ENCODE assay signal across 9 cellular contexts in the genomic region with DNA sequence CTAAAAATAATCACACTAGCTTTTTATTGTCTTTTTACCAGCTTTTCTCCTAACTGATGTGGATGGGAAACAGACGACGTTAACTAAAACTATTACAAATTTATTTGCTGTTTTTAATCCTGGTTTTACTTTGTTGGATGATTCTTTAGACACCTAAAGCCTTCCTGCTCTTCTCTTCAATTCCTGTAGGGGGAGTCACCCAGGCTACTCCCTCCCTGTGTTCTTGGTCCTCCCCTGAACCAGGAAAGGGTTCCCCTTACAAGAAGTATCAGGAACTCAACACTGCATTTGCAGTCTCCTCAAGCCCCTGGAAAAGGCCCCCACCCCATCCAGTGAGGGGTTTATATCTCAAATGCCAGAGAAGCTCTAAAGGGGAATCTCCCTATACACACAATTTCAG.
DNase-seq lines count a peak whose midpoint lies in the region; ATAC-seq and TF ChIP-seq lines count a peak whose summit lies in the region.
"Had no signal": no experiment of that assay in that cellular context is flagged by ENCODE, and none has a peak within 500 bp of the region (broad histone marks: within the 10 kb centered on the region; RNA-seq: fewer than 3 reads in every experiment).

No MANE protein-coding gene starts in this region.

- no peak overlapping the region for H3K27ac Mint-ChIP-seq in endothelial cell (ENCODE audit: unreplicated experiment)

- ATAC-seq in GM21367 (IDR thresholded peaks at IDR 0.05; ENCODE audit: unreplicated experiment), result no peak

- no peaks in the 10 kb centered on the region for H3K27me3 Mint-ChIP-seq in endothelial cell (ENCODE audit: unreplicated experiment)

- peak; percentile 6 to 16 for DNase-seq in NCI-H526 (lab: John Stamatoyannopoulos, UW)
- no peak for DNase-seq in NCI-H526 treated with DMSO at 0.1 percent for 48 hours (lab: John Stamatoyannopoulos, UW)
- peak; percentile 38 for DNase-seq in NAMALWA (ENCODE audit: low spot score)
- DNase-seq in endothelial cell (ENCODE audit: low spot score), result no peak
- DNase-seq in renal cortical epithelial cell (ENCODE audit: low read depth), result peak; percentile 1
- no peak for DNase-seq in DMS153 (lab: John Stamatoyannopoulos, UW)
- no peak for DNase-seq in stimulated activated CD4-positive, alpha-beta T cell treated with anti-CD3 and anti-CD28 coated beads, Interleukin-1b, Interleukin-23, amount 100 ng/mL, for 48 hours
- DNase-seq: anterior cingulate cortex had no signal

- TF ChIP-seq CTCF in endothelial cell (IDR thresholded peaks at IDR 0.05; ENCODE audit: unreplicated experiment), result peak; percentile 56

- H3K4me3 Mint-ChIP-seq in endothelial cell (ENCODE audit: unreplicated experiment), result no peak overlapping the region

- H3K9me3 Mint-ChIP-seq in endothelial cell (ENCODE audit: unreplicated experiment), result peaks cover 15% of the 10 kb centered on the region

- peaks cover 10% of the 10 kb centered on the region for H3K36me3 Mint-ChIP-seq in endothelial cell (ENCODE audit: low read depth, unreplicated experiment)

- H3K4me1 Mint-ChIP-seq in endothelial cell (ENCODE audit: unreplicated experiment), result no peaks in the 10 kb centered on the region

Comparison
In these comparisons a context has a peak if more than half of its experiments do, and no peak if none do; other contexts are left out.
1. DNase-seq: peak in NCI-H526 (2 of 2), NAMALWA (single experiment) and renal cortical epithelial cell (single experiment); none in NCI-H526 treated with DMSO at 0.1 percent for 48 hours (single experiment), endothelial cell (single experiment), DMS153 (single experiment) and stimulated activated CD4-positive, alpha-beta T cell treated with anti-CD3 and anti-CD28 coated beads, Interleukin-1b, Interleukin-23, amount 100 ng/mL, for 48 hours (single experiment).